2 cellular contexts compared by ENCODE assay signal in the genomic region with DNA sequence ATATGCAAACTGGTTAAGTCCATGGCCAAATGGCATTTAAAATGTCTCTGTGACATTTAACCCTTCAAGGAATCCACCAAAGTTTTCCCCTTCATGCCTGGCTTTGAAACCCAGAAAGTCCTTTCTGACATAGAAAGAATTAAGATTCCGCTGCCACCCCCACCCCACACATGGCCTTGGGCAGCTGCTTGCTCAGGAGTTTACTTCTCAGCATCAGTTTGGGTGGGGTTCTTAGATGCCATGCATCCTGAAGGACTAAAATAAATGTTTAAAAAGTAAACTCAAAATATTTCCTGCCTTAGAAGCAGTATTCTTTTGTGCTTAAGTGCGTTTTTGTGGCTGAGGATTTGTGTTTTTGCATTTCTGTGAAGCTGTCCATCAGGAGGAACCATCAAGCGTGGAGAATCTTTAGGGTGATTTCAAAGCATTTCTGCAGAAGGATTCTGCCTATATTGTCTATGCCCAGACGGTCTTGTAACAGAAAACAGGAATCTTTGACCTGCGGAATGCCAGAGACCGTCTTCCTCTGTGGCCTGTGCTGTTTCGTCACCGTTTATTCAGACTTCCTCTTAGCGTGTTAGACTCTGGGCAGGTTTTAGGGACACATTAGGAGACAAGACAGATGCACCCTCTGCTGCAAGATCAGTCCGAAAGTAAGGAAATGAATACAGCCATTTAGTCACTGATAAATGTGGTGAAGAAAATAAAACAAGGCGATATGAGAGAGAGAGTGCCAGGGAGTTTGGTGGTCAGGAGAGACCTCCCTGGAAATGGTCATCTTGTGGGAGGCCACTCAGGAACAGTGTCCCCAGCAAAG.
A peak's percentile ranks its signal among the peaks of the same experiment; 100 is the strongest.
TF ChIP-seq lines count a peak whose summit lies in the region.

No MANE protein-coding gene starts in this region.

TF ChIP-seq in GM23338, 12 proteins besides CTCF, POLR2A, EP300 and RAD21 (continues in another document):
- TF ChIP-seq STAT1 (IDR thresholded peaks at IDR 0.05; ENCODE audit: unreplicated experiment) (no peak), NANOG (IDR thresholded peaks at IDR 0.05; ENCODE audit: borderline replicate concordance) (no peak), EZH2phosphoT487 (IDR thresholded peaks at IDR 0.05; ENCODE audit: unreplicated experiment) (no peak), EZH2 (IDR thresholded peaks at IDR 0.05; ENCODE audit: low read depth, unreplicated experiment) (no peak), ZNF331 (CRISPR knock-in tag; IDR thresholded peaks at IDR 0.05; ENCODE audit: low read depth) (no peak)
- TF ChIP-seq, protein P1, sequence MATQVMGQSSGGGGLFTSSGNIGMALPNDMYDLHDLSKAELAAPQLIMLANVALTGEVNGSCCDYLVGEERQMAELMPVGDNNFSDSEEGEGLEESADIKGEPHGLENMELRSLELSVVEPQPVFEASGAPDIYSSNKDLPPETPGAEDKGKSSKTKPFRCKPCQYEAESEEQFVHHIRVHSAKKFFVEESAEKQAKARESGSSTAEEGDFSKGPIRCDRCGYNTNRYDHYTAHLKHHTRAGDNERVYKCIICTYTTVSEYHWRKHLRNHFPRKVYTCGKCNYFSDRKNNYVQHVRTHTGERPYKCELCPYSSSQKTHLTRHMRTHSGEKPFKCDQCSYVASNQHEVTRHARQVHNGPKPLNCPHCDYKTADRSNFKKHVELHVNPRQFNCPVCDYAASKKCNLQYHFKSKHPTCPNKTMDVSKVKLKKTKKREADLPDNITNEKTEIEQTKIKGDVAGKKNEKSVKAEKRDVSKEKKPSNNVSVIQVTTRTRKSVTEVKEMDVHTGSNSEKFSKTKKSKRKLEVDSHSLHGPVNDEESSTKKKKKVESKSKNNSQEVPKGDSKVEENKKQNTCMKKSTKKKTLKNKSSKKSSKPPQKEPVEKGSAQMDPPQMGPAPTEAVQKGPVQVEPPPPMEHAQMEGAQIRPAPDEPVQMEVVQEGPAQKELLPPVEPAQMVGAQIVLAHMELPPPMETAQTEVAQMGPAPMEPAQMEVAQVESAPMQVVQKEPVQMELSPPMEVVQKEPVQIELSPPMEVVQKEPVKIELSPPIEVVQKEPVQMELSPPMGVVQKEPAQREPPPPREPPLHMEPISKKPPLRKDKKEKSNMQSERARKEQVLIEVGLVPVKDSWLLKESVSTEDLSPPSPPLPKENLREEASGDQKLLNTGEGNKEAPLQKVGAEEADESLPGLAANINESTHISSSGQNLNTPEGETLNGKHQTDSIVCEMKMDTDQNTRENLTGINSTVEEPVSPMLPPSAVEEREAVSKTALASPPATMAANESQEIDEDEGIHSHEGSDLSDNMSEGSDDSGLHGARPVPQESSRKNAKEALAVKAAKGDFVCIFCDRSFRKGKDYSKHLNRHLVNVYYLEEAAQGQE (IDR thresholded peaks at IDR 0.05; ENCODE audit: unreplicated experiment), result no peak
- TF ChIP-seq, protein P2, sequence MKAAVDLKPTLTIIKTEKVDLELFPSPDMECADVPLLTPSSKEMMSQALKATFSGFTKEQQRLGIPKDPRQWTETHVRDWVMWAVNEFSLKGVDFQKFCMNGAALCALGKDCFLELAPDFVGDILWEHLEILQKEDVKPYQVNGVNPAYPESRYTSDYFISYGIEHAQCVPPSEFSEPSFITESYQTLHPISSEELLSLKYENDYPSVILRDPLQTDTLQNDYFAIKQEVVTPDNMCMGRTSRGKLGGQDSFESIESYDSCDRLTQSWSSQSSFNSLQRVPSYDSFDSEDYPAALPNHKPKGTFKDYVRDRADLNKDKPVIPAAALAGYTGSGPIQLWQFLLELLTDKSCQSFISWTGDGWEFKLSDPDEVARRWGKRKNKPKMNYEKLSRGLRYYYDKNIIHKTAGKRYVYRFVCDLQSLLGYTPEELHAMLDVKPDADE (IDR thresholded peaks at IDR 0.05), result no peak

TF ChIP-seq in K562, 482 proteins besides CTCF, POLR2A, EP300 and RAD21:
- TF ChIP-seq ZNF384 (IDR thresholded peaks at IDR 0.05; ENCODE audit: low read depth, low read length) (no peak), SPI1 (IDR thresholded peaks at IDR 0.05; ENCODE audit: borderline replicate concordance, low read depth, low read length) (peak; percentile 66; the same call in 1 of the 2 replicates)
